ENCODE assay signal across 8 cellular contexts in genomic region chr10:124152139-124152780, GRCh38. TPM values are rescaled to one million over a fixed set of nuclear protein-coding genes. Genes with fewer than 3 reads are reported as not detected.
DNase-seq lines count a peak whose midpoint lies in the region; ATAC-seq, FAIRE-seq and TF ChIP-seq lines count a peak whose summit lies in the region.

No MANE protein-coding gene starts in this region.

- peak overlapping the region in 1 of 4 donors; percentile 20 for H3K4me3 ChIP-seq in Peyer's patch

- H3K27ac ChIP-seq in Peyer's patch: peak overlapping the region; percentile 45 to 58 (median 48)

- DNase-seq in G401 (ENCODE audit: low spot score): peak; percentile 2
- peak in 1 of 3 donors; percentile 66 for DNase-seq in Peyer's patch
- peak; percentile 75 for DNase-seq in glomerular visceral epithelial cell (ENCODE audit: extremely low spot score)
- peak; percentile 82 for DNase-seq in renal cortical epithelial cell (ENCODE audit: low read depth)
- DNase-seq in GM12891 (ENCODE audit: insufficient read length, low spot score): no peak
- DNase-seq in HuH-7 (ENCODE audit: low spot score): no peak

- H3K36me3 ChIP-seq in Peyer's patch: no peaks in the 10 kb centered on the region

- in situ Hi-C loops in G401 (cut with HindIII; ENCODE audit: low sequenced_read_pairs): no loop called here

- H3K4me1 ChIP-seq in Peyer's patch: peaks cover 0 to 37% (median 16%) of the 10 kb centered on the region in 4 donors

- TF ChIP-seq POLR2A in Peyer's patch (IDR thresholded peaks at IDR 0.05) (no peak), GM12891 (IDR thresholded peaks at IDR 0.05; ENCODE audit: low read depth, low read length) (no peak)

- ATAC-seq in GM18520 (IDR thresholded peaks at IDR 0.05; ENCODE audit: unreplicated experiment) (no peak), HG03280 (IDR thresholded peaks at IDR 0.05; ENCODE audit: unreplicated experiment) (no peak)

- FAIRE-seq in GM12891 (lab: Jason Lieb, UNC): no peak

- H3K27me3 ChIP-seq in Peyer's patch: no peaks in the 10 kb centered on the region

- TF ChIP-seq CTCF in Peyer's patch (IDR thresholded peaks at IDR 0.05): no peak

- H3K9me3 ChIP-seq in Peyer's patch: no peaks in the 10 kb centered on the region

TF ChIP-seq in GM12891, 5 proteins besides CTCF, POLR2A, EP300 and RAD21:
- no peak for TF ChIP-seq POU2F2 (IDR thresholded peaks at IDR 0.05; ENCODE audit: low read depth, low read length)
- TF ChIP-seq TAF1 (IDR thresholded peaks at IDR 0.05; ENCODE audit: low read depth, low read length): no peak
- TF ChIP-seq PAX5 (IDR thresholded peaks at IDR 0.05; ENCODE audit: insufficient read depth, low read length, severe bottlenecking): no peak
- TF ChIP-seq POLR2AphosphoS5 (IDR thresholded peaks at IDR 0.05; ENCODE audit: low read depth, low read length): no peak
- no peak for TF ChIP-seq SPI1 (IDR thresholded peaks at IDR 0.05; ENCODE audit: low read depth, low read length)

RNA-seq across cellular contexts. Expression of gene CHST15, which starts 58.9 kb away (rescaled TPM):
- total RNA-seq in G401 (2014; rRNA removed; shearing (Covaris generic)): not detected in 2 replicates
- 10 to 100 TPM in 2 of 4 donors, 1 to 10 TPM in 2; 3.9 to 55.3 (median 10.9) TPM for total RNA-seq in Peyer's patch
- 33.7 and 38.3 TPM in 2 replicates for total RNA-seq in renal cortical epithelial cell
- 0.50 TPM for polyA plus RNA-seq in GM12891 (2012; ENCODE audit: low read depth, missing spikeins)

Comparison
In these comparisons a context has a peak if more than half of its experiments do, and no peak if none do; other contexts are left out.
1. DNase-seq: peak in G401 (single experiment), glomerular visceral epithelial cell (single experiment) and renal cortical epithelial cell (single experiment); none in GM12891 (single experiment) and HuH-7 (single experiment).